28 cellular contexts compared by ENCODE assay signal in genomic region chr12:117053597-117054201, GRCh38. TPM values are rescaled to one million over a fixed set of nuclear protein-coding genes. Genes with fewer than 3 reads are reported as not detected.
A peak's percentile ranks its signal among the peaks of the same experiment; 100 is the strongest.
DNase-seq lines count a peak whose midpoint lies in the region; ATAC-seq and TF ChIP-seq lines count a peak whose summit lies in the region.
"Had no signal": no experiment of that assay in that cellular context is flagged by ENCODE, and none has a peak within 500 bp of the region (broad histone marks: within the 10 kb centered on the region; RNA-seq: fewer than 3 reads in every experiment).

No MANE protein-coding gene starts in this region.

- peak overlapping the region; percentile 66; the same call in 1 of the 2 replicates for H3K4me2 ChIP-seq in DOHH2 (ENCODE audit: low read length)

- H3K9me2 ChIP-seq in DOHH2 (replicated peaks; ENCODE audit: control insufficient read depth, low read length): no peaks in the 10 kb centered on the region

- TF ChIP-seq CTCF in DOHH2 (IDR thresholded peaks at IDR 0.05; ENCODE audit: low read depth, low read length, poor library complexity, severe bottlenecking) (no peak), nephron progenitor cell (IDR thresholded peaks at IDR 0.05) (no peak)

- no peaks in the 10 kb centered on the region for H3K9me3 ChIP-seq in DOHH2 (ENCODE audit: control insufficient read depth, insufficient read depth, low read length)
- H3K9me3 ChIP-seq: suprapubic skin had no signal

- H3K27me3 ChIP-seq in DOHH2 (ENCODE audit: control insufficient read depth, low read length): no peaks in the 10 kb centered on the region

- no peaks in the 10 kb centered on the region for H4K20me1 ChIP-seq in DOHH2 (ENCODE audit: control insufficient read depth, insufficient read depth, low read depth, low read length)

- no peak overlapping the region for H3K4me3 Mint-ChIP-seq in T-helper 1 cell treated with Interleukin-12 subunit alpha and Interleukin-12 subunit beta and Interleukin-4 antibody, amounts not matched to agents 30 μg/mL and 1 μg/mL, for 36 hours
- no peak overlapping the region for H3K4me3 Mint-ChIP-seq in nephron progenitor cell
- H3K4me3 Mint-ChIP-seq: activated CD4-positive, alpha-beta T cell treated with anti-CD3 and anti-CD28 coated beads, Interleukin-2, amount 10 ng/mL, durations not matched to agents 7 days and 5 days; activated CD8-positive, alpha-beta memory T cell treated with anti-CD3 and anti-CD28 coated beads, Interleukin-2, amount 10 ng/mL, durations not matched to agents 7 days and 5 days; activated naive CD4-positive, alpha-beta T cell treated with anti-CD3 and anti-CD28 coated beads for 36 hours; activated T-cell treated with anti-CD3 and anti-CD28 coated beads, Interleukin-2, amount 50 U/mL, for 72 hours; CD4-positive, alpha-beta memory T cell; HFFc6 had no signal

- no peaks in the 10 kb centered on the region for H3K36me3 ChIP-seq in DOHH2 (ENCODE audit: control insufficient read depth, low read length)
- H3K36me3 ChIP-seq: suprapubic skin, WERI-Rb-1 had no signal

- no peaks in the 10 kb centered on the region for H3K79me2 ChIP-seq in DOHH2 (ENCODE audit: control insufficient read depth, low read length)

- H3F3A ChIP-seq in DOHH2 (ENCODE audit: control insufficient read depth, insufficient read depth): no peaks in the 10 kb centered on the region

- no peaks in the 10 kb centered on the region for H3K27me3 Mint-ChIP-seq in T-helper 1 cell treated with Interleukin-12 subunit alpha and Interleukin-12 subunit beta and Interleukin-4 antibody, amounts not matched to agents 30 μg/mL and 1 μg/mL, for 36 hours (ENCODE audit: low read depth)
- peaks cover 14% of the 10 kb centered on the region for H3K27me3 Mint-ChIP-seq in nephron progenitor cell (ENCODE audit: low read depth, poor library complexity)
- H3K27me3 Mint-ChIP-seq: activated CD4-positive, alpha-beta T cell treated with anti-CD3 and anti-CD28 coated beads, Interleukin-2, amount 10 ng/mL, durations not matched to agents 7 days and 5 days; activated CD8-positive, alpha-beta memory T cell treated with anti-CD3 and anti-CD28 coated beads, Interleukin-2, amount 10 ng/mL, durations not matched to agents 7 days and 5 days; CD4-positive, alpha-beta memory T cell had no signal

- H3K27ac ChIP-seq in DOHH2 (ENCODE audit: low read depth, low read length): no peak overlapping the region
- peak overlapping the region; percentile 69 for H3K27ac ChIP-seq in caudate nucleus (ENCODE audit: low read depth, low read length)
- H3K27ac ChIP-seq: suprapubic skin had no signal

- peaks cover 60% of the 10 kb centered on the region for H3K4me1 ChIP-seq in DOHH2 (ENCODE audit: control insufficient read depth, low read length)
- H3K4me1 ChIP-seq: suprapubic skin had no signal

- no peak for ATAC-seq in HG02642 (IDR thresholded peaks at IDR 0.05; ENCODE audit: poor library complexity, unreplicated experiment)
- ATAC-seq in HG03378 (IDR thresholded peaks at IDR 0.05; ENCODE audit: unreplicated experiment): no peak
- ATAC-seq: activated CD8-positive, alpha-beta memory T cell treated with anti-CD3 and anti-CD28 coated beads, Interleukin-2, amount 10 ng/mL, durations not matched to agents 7 days and 5 days; activated T-cell treated with anti-CD3 and anti-CD28 coated beads, Interleukin-2, amount 50 U/mL, for 72 hours; sciatic nerve had no signal

- peak overlapping the region; percentile 45 for H3K27ac Mint-ChIP-seq in T-helper 1 cell treated with Interleukin-12 subunit alpha and Interleukin-12 subunit beta and Interleukin-4 antibody, amounts not matched to agents 30 μg/mL and 1 μg/mL, for 36 hours
- peak overlapping the region; percentile 65 for H3K27ac Mint-ChIP-seq in nephron progenitor cell
- H3K27ac Mint-ChIP-seq: activated CD8-positive, alpha-beta memory T cell treated with anti-CD3 and anti-CD28 coated beads, Interleukin-2, amount 10 ng/mL, durations not matched to agents 7 days and 5 days; activated naive CD4-positive, alpha-beta T cell treated with anti-CD3 and anti-CD28 coated beads for 36 hours; activated T-cell treated with anti-CD3 and anti-CD28 coated beads, Interleukin-2, amount 50 U/mL, for 72 hours; HFFc6 had no signal

- no peak for DNase-seq in T-helper 1 cell
- peak in 1 of 61 donors; percentile 25 for DNase-seq in caudate nucleus (lab: John Stamatoyannopoulos, UW)
- DNase-seq in nephron progenitor cell: no peak
- no peak for DNase-seq in ureter (ENCODE audit: low spot score)
- DNase-seq: 8988T; activated CD4-positive, alpha-beta T cell treated with anti-CD3 and anti-CD28 coated beads, Interleukin-2, amount 10 ng/mL, durations not matched to agents 7 days and 5 days; activated CD8-positive, alpha-beta memory T cell treated with anti-CD3 and anti-CD28 coated beads, Interleukin-2, amount 10 ng/mL, durations not matched to agents 7 days and 5 days; activated naive CD4-positive, alpha-beta T cell treated with anti-CD3 and anti-CD28 coated beads for 36 hours; activated T-cell treated with anti-CD3 and anti-CD28 coated beads, Interleukin-2, amount 50 U/mL, for 72 hours; CD4-positive, alpha-beta memory T cell; HFFc6; IMR-90; islet precursor cell; NCI-H1105 treated with DMSO at 0.1 percent for 48 hours; NCI-H1930; SHP77 treated with DMSO at 0.1 percent for 48 hours; stimulated activated CD4-positive, alpha-beta T cell treated with anti-CD3 and anti-CD28 coated beads, Interleukin-12 subunit alpha, Interleukin-12 subunit beta, amount 100 ng/mL, for 4 hours; stimulated activated CD4-positive, alpha-beta T cell treated with anti-CD3 and anti-CD28 coated beads, Interleukin-4, amount 100 ng/mL, for 1 hour; T1000; WERI-Rb-1 had no signal

- H3K9me3 Mint-ChIP-seq in T-helper 1 cell treated with Interleukin-12 subunit alpha and Interleukin-12 subunit beta and Interleukin-4 antibody, amounts not matched to agents 30 μg/mL and 1 μg/mL, for 36 hours: no peaks in the 10 kb centered on the region
- H3K9me3 Mint-ChIP-seq in nephron progenitor cell: no peaks in the 10 kb centered on the region
- H3K9me3 Mint-ChIP-seq: activated CD4-positive, alpha-beta T cell treated with anti-CD3 and anti-CD28 coated beads, Interleukin-2, amount 10 ng/mL, durations not matched to agents 7 days and 5 days; activated naive CD4-positive, alpha-beta T cell treated with anti-CD3 and anti-CD28 coated beads for 36 hours; activated T-cell treated with anti-CD3 and anti-CD28 coated beads, Interleukin-2, amount 50 U/mL, for 72 hours; CD4-positive, alpha-beta memory T cell; HFFc6 had no signal

- no peaks in the 10 kb centered on the region for H3K4me1 Mint-ChIP-seq in T-helper 1 cell treated with Interleukin-12 subunit alpha and Interleukin-12 subunit beta and Interleukin-4 antibody, amounts not matched to agents 30 μg/mL and 1 μg/mL, for 36 hours (ENCODE audit: low read depth)
- H3K4me1 Mint-ChIP-seq in nephron progenitor cell: peaks cover 51% of the 10 kb centered on the region
- H3K4me1 Mint-ChIP-seq: activated CD4-positive, alpha-beta T cell treated with anti-CD3 and anti-CD28 coated beads, Interleukin-2, amount 10 ng/mL, durations not matched to agents 7 days and 5 days; CD4-positive, alpha-beta memory T cell had no signal

- no peak overlapping the region for H3K4me3 ChIP-seq in DOHH2 (ENCODE audit: low read length)
- H3K4me3 ChIP-seq: suprapubic skin had no signal

- H3K36me3 Mint-ChIP-seq in T-helper 1 cell treated with Interleukin-12 subunit alpha and Interleukin-12 subunit beta and Interleukin-4 antibody, amounts not matched to agents 30 μg/mL and 1 μg/mL, for 36 hours (ENCODE audit: low read depth): peaks cover 4% of the 10 kb centered on the region
- no peaks in the 10 kb centered on the region for H3K36me3 Mint-ChIP-seq in nephron progenitor cell (ENCODE audit: low read depth)
- H3K36me3 Mint-ChIP-seq: CD4-positive, alpha-beta memory T cell had no signal

RNA-seq across cellular contexts. Expression of gene TESC, which starts 45.5 kb away (rescaled TPM):
- total RNA-seq in ureter: 19.8 TPM
- total RNA-seq: fibroblast of lung, HFFc6, MCF 10A had no signal
